8 cellular contexts compared by ENCODE assay signal in the genomic region with DNA sequence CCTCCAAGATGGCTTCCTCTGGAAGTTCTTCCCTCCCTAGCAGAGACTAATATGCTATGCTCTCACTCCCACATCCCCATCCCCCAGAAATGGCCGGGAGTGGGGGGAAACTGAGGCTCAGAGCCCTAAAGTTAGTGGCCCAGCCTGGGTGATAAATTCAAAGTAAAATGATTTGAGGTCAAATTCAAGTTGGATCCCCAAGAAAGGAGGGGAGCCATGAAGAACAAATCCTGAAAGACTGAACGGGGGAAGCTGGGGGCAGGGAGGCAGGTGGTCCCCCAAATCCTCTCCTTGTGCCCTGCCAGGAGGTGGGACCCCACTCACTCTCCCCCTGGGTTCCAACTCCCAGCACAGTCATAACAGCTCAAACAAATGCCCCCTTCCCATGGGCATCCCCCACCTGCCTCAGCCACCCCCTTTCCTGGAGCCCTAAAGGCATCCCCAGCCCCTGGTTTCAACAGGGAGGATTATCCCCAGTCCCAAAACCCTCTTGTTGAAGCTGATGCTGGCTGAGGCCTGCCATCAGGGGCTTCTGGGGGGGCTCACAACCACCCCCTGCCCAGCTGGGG. TPM values are rescaled to one million over a fixed set of nuclear protein-coding genes. Genes with fewer than 3 reads are reported as not detected.
DNase-seq lines count a peak whose midpoint lies in the region; ATAC-seq and TF ChIP-seq lines count a peak whose summit lies in the region.

No MANE protein-coding gene starts in this region.

- H3K4me3 ChIP-seq in astrocyte of the cerebellum (ENCODE audit: low read depth, low read length): peak overlapping the region; percentile 73
- peak overlapping the region; percentile 43 for H3K4me3 ChIP-seq in lower leg skin (ENCODE audit: low read depth, poor library complexity, severe bottlenecking)
- H3K4me3 ChIP-seq in tibial artery: peak overlapping the region; percentile 70 to 93

- peak; percentile 70 for DNase-seq in activated CD4-positive, alpha-beta T cell treated with anti-CD3 and anti-CD28 coated beads, Interleukin-2, amount 10 ng/mL, durations not matched to agents 24 days and 14 days
- no peak for DNase-seq in activated CD4-positive, alpha-beta T cell treated with anti-CD3 and anti-CD28 coated beads for 1 hour
- no peak for DNase-seq in astrocyte of the cerebellum (ENCODE audit: low read depth)
- DNase-seq in lower leg skin (ENCODE audit: low spot score in 2 of 2): peak in 1 of 2 donors; percentile 81
- peak in 1 of 2 donors; percentile 62 for DNase-seq in tibial artery
- no peak for DNase-seq in NCI-H1092 treated with DMSO at 0.1 percent for 48 hours (lab: John Stamatoyannopoulos, UW)
- DNase-seq in A172 (ENCODE audit: low spot score): no peak

- ATAC-seq in GM19324 (IDR thresholded peaks at IDR 0.05; ENCODE audit: low FRiP score, unreplicated experiment): no peak

- peak overlapping the region; percentile 94 for H3K27ac Mint-ChIP-seq in activated CD4-positive, alpha-beta T cell treated with anti-CD3 and anti-CD28 coated beads, Interleukin-2, amount 10 ng/mL, durations not matched to agents 24 days and 14 days

- H3K36me3 ChIP-seq in tibial artery: peaks cover 28 to 38% (median 34%) of the 10 kb centered on the region in 3 donors

- in situ Hi-C loops in astrocyte of the cerebellum (cut with HindIII; ENCODE audit: low sequenced_read_pairs): no loop called here

- WGBS in lower leg skin, 2 donors: 30 to 33% methylated on average over 2 of the region's 2 CpGs

- peaks cover 37% of the 10 kb centered on the region for H3K36me3 Mint-ChIP-seq in activated CD4-positive, alpha-beta T cell treated with anti-CD3 and anti-CD28 coated beads, Interleukin-2, amount 10 ng/mL, durations not matched to agents 24 days and 14 days (ENCODE audit: low read depth)

- peaks cover 50% of the 10 kb centered on the region for H3K4me1 Mint-ChIP-seq in activated CD4-positive, alpha-beta T cell treated with anti-CD3 and anti-CD28 coated beads, Interleukin-2, amount 10 ng/mL, durations not matched to agents 24 days and 14 days

- peak overlapping the region; percentile 95 for H3K4me3 Mint-ChIP-seq in activated CD4-positive, alpha-beta T cell treated with anti-CD3 and anti-CD28 coated beads, Interleukin-2, amount 10 ng/mL, durations not matched to agents 24 days and 14 days

- H3K9me3 ChIP-seq in tibial artery: no peaks in the 10 kb centered on the region

- TF ChIP-seq POLR2A in lower leg skin (IDR thresholded peaks at IDR 0.05): no peak

- H3K4me1 ChIP-seq in tibial artery: peaks cover 10 to 60% (median 44%) of the 10 kb centered on the region in 4 donors

- TF ChIP-seq CTCF in astrocyte of the cerebellum (IDR thresholded peaks at IDR 0.05; ENCODE audit: low read depth, low read length, missing control alignments): no peak
- no peak for TF ChIP-seq CTCF in lower leg skin (IDR thresholded peaks at IDR 0.05)
- TF ChIP-seq CTCF in tibial artery (IDR thresholded peaks at IDR 0.05): no peak

- H3K9me3 Mint-ChIP-seq in activated CD4-positive, alpha-beta T cell treated with anti-CD3 and anti-CD28 coated beads, Interleukin-2, amount 10 ng/mL, durations not matched to agents 24 days and 14 days: peaks cover 4% of the 10 kb centered on the region

- intact Hi-C loops in activated CD4-positive, alpha-beta T cell treated with anti-CD3 and anti-CD28 coated beads, Interleukin-2, amount 10 ng/mL, durations not matched to agents 24 days and 14 days (cut with micrococcal nuclease): loop anchor here (1.0 to 2.0 kb wide), 5 partner anchors 114 to 282 kb away; a partner anchor contains a TSS
- intact Hi-C loops in lower leg skin (cut with DNase I; ENCODE audit: low total_unique reads): loop anchor here (5.0 kb wide), 1 partner anchor 446 kb away; a partner anchor contains a TSS
- intact Hi-C loops in tibial artery (cut with DNase I; ENCODE audit: low total_unique reads): loop anchor here (5.0 kb wide), 2 partner anchors 56 to 111 kb away; a partner anchor contains a TSS

- peaks cover 4% of the 10 kb centered on the region for H3K27me3 Mint-ChIP-seq in activated CD4-positive, alpha-beta T cell treated with anti-CD3 and anti-CD28 coated beads, Interleukin-2, amount 10 ng/mL, durations not matched to agents 24 days and 14 days

- H3K27me3 ChIP-seq in tibial artery: no peaks in the 10 kb centered on the region

- peak overlapping the region; percentile 95 to 98 for H3K27ac ChIP-seq in tibial artery

RNA-seq across cellular contexts. Expression of a gene that starts 1.1 kb away (rescaled TPM):
- total RNA-seq in activated CD4-positive, alpha-beta T cell treated with anti-CD3 and anti-CD28 coated beads, Interleukin-2, amount 10 ng/mL, durations not matched to agents 24 days and 14 days: 178 and 180 TPM in 2 replicates
- total RNA-seq in lower leg skin: 10 to 100 TPM in 2 of 4 donors, 1 to 10 TPM in 2; 5.1 to 20.0 (median 13.9) TPM
- total RNA-seq in A172 (2014; rRNA removed; shearing (Covaris generic)): 20.1 and 20.9 TPM in 2 replicates

RNA-seq across cellular contexts. Expression of a gene that starts 27.0 kb away (rescaled TPM):
- total RNA-seq in activated CD4-positive, alpha-beta T cell treated with anti-CD3 and anti-CD28 coated beads, Interleukin-2, amount 10 ng/mL, durations not matched to agents 24 days and 14 days: 0.98 and 1.0 TPM in 2 replicates
- total RNA-seq in lower leg skin: 1 to 10 TPM in 2 of 4 donors, under 1 TPM in 2; 0.34 to 4.6 (median 1.7) TPM
- 1.9 and 2.7 TPM in 2 replicates for total RNA-seq in A172 (2014; rRNA removed; shearing (Covaris generic))
